In the genomic region with DNA sequence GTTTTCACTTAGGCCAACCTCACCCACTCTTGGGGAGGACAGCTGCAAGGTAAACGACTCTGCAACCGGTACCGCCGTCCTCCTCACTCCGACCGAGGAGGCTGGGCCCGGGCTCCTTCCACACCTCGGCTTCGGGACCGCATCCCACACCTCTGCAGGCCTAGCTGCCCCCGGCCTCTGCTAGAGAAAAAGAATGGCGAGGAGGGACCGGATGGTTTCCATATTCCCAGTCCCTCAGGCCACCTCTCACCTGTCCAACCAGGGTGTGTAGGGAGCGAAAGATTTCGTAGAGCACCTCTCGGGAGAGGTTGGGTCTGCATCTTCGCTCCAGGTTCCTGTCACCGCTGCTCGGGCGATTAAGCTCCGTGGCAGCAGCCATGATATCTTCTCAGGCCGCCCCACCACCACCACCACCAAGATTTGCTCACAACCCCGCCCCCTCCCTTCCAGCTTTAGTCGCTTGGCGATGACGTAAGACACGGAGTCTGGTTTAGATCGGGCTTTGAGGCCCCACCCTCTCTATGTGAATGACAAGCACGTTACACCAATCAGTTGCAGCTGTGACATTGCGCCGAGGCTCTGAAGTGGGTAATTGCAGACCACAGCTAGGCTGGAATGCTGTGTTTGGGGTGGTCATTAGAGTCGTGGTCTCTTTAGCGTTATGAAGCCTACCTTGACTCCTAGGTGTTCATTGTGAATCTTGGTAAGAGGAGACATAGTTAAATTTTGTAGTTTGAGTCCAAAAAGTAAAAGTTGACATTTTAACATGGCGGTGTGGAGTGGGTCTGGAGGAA, we compare ENCODE assay signal across 1 cellular context.
A peak's percentile ranks its signal among the peaks of the same experiment; 100 is the strongest.
TF ChIP-seq lines count a peak whose summit lies in the region.

A gene with protein sequence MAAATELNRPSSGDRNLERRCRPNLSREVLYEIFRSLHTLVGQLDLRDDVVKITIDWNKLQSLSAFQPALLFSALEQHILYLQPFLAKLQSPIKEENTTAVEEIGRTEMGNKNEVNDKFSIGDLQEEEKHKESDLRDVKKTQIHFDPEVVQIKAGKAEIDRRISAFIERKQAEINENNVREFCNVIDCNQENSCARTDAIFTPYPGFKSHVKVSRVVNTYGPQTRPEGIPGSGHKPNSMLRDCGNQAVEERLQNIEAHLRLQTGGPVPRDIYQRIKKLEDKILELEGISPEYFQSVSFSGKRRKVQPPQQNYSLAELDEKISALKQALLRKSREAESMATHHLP (minus strand): TSS at position 428 of the 794 bp plus-strand sequence. CDS start 49 bp downstream, at position 379.

TF ChIP-seq in K562, 482 proteins besides CTCF, POLR2A, EP300 and RAD21 (continued from another document and continues in another):
- TF ChIP-seq ZFP1 (CRISPR knock-in tag; IDR thresholded peaks at IDR 0.05) (no peak), ZNF253 (CRISPR knock-in tag; conservative IDR thresholded peaks at IDR 0.05) (no peak), STAG1 (CRISPR knock-in tag; IDR thresholded peaks at IDR 0.05; ENCODE audit: borderline replicate concordance) (no peak), NR2F6 (CRISPR knock-in tag; IDR thresholded peaks at IDR 0.05) (no peak), WHSC1 (IDR thresholded peaks at IDR 0.05; ENCODE audit: low read length) (no peak), FOXP1 (CRISPR knock-in tag; IDR thresholded peaks at IDR 0.05) (no peak), PBX2 (CRISPR knock-in tag; IDR thresholded peaks at IDR 0.05; ENCODE audit: low read depth) (peak; percentile 32; the same call in 1 of the 2 replicates), PBX2 (tag; conservative IDR thresholded peaks at IDR 0.05; ENCODE audit: low read depth) (peak; percentile 92), NCOA2 (IDR thresholded peaks at IDR 0.05; ENCODE audit: partially characterized antibody in 2 of 2) (no peak), LARP7 (IDR thresholded peaks at IDR 0.05) (no peak), SRF (CRISPR knock-in tag; IDR thresholded peaks at IDR 0.05) (no peak), UBTF (IDR thresholded peaks at IDR 0.05; ENCODE audit: borderline replicate concordance in 1 of 2, low read depth in 2 of 2, low read length in 2 of 2) (peak in 1 of 2 experiments; percentile 42; a peak in 1 of 4 replicates), VEZF1 (CRISPR knock-in tag; IDR thresholded peaks at IDR 0.05) (peak; percentile 86), RBM15 (IDR thresholded peaks at IDR 0.05; ENCODE audit: insufficient read depth, low read length) (no peak), ZNF785 (CRISPR knock-in tag; IDR thresholded peaks at IDR 0.05) (no peak), MEF2D (tag; conservative IDR thresholded peaks at IDR 0.05; ENCODE audit: low read depth) (no peak), CHD1 (IDR thresholded peaks at IDR 0.05; ENCODE audit: low read length) (no peak), NFXL1 (CRISPR knock-in tag; IDR thresholded peaks at IDR 0.05) (no peak), XRCC5 (IDR thresholded peaks at IDR 0.05; ENCODE audit: low read depth, low read length) (no peak), ZNF431 (CRISPR knock-in tag; IDR thresholded peaks at IDR 0.05) (no peak), ZNF561 (CRISPR knock-in tag; conservative IDR thresholded peaks at IDR 0.05) (no peak), ATF6 (CRISPR knock-in tag; IDR thresholded peaks at IDR 0.05) (no peak), ZNF740 (CRISPR knock-in tag; IDR thresholded peaks at IDR 0.05) (no peak), ZNF740 (tag; IDR thresholded peaks at IDR 0.05) (no peak), DIDO1 (tag; IDR thresholded peaks at IDR 0.05; ENCODE audit: low read depth) (no peak), BCOR (IDR thresholded peaks at IDR 0.05) (no peak), MCM3 (IDR thresholded peaks at IDR 0.05) (no peak), ZNF217 (CRISPR knock-in tag; IDR thresholded peaks at IDR 0.05) (no peak), E2F6 (IDR thresholded peaks at IDR 0.05; ENCODE audit: borderline replicate concordance in 1 of 2, extremely low read depth in 1 of 2, insufficient read depth in 1 of 2, insufficient read length in 1 of 2, low read depth in 1 of 2, low read length in 1 of 2, poor library complexity in 1 of 2, severe bottlenecking in 1 of 2) (no peak), LCOR (CRISPR knock-in tag; IDR thresholded peaks at IDR 0.05) (no peak)
- TF ChIP-seq, protein P1, sequence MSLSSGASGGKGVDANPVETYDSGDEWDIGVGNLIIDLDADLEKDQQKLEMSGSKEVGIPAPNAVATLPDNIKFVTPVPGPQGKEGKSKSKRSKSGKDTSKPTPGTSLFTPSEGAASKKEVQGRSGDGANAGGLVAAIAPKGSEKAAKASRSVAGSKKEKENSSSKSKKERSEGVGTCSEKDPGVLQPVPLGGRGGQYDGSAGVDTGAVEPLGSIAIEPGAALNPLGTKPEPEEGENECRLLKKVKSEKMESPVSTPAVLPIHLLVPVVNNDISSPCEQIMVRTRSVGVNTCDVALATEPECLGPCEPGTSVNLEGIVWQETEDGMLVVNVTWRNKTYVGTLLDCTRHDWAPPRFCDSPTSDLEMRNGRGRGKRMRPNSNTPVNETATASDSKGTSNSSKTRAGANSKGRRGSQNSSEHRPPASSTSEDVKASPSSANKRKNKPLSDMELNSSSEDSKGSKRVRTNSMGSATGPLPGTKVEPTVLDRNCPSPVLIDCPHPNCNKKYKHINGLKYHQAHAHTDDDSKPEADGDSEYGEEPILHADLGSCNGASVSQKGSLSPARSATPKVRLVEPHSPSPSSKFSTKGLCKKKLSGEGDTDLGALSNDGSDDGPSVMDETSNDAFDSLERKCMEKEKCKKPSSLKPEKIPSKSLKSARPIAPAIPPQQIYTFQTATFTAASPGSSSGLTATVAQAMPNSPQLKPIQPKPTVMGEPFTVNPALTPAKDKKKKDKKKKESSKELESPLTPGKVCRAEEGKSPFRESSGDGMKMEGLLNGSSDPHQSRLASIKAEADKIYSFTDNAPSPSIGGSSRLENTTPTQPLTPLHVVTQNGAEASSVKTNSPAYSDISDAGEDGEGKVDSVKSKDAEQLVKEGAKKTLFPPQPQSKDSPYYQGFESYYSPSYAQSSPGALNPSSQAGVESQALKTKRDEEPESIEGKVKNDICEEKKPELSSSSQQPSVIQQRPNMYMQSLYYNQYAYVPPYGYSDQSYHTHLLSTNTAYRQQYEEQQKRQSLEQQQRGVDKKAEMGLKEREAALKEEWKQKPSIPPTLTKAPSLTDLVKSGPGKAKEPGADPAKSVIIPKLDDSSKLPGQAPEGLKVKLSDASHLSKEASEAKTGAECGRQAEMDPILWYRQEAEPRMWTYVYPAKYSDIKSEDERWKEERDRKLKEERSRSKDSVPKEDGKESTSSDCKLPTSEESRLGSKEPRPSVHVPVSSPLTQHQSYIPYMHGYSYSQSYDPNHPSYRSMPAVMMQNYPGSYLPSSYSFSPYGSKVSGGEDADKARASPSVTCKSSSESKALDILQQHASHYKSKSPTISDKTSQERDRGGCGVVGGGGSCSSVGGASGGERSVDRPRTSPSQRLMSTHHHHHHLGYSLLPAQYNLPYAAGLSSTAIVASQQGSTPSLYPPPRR (CRISPR knock-in tag; IDR thresholded peaks at IDR 0.05; ENCODE audit: borderline replicate concordance) = no peak
- TF ChIP-seq, protein P2, sequence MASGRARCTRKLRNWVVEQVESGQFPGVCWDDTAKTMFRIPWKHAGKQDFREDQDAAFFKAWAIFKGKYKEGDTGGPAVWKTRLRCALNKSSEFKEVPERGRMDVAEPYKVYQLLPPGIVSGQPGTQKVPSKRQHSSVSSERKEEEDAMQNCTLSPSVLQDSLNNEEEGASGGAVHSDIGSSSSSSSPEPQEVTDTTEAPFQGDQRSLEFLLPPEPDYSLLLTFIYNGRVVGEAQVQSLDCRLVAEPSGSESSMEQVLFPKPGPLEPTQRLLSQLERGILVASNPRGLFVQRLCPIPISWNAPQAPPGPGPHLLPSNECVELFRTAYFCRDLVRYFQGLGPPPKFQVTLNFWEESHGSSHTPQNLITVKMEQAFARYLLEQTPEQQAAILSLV (tag; IDR thresholded peaks at IDR 0.05) = no peak
- TF ChIP-seq, protein P3, sequence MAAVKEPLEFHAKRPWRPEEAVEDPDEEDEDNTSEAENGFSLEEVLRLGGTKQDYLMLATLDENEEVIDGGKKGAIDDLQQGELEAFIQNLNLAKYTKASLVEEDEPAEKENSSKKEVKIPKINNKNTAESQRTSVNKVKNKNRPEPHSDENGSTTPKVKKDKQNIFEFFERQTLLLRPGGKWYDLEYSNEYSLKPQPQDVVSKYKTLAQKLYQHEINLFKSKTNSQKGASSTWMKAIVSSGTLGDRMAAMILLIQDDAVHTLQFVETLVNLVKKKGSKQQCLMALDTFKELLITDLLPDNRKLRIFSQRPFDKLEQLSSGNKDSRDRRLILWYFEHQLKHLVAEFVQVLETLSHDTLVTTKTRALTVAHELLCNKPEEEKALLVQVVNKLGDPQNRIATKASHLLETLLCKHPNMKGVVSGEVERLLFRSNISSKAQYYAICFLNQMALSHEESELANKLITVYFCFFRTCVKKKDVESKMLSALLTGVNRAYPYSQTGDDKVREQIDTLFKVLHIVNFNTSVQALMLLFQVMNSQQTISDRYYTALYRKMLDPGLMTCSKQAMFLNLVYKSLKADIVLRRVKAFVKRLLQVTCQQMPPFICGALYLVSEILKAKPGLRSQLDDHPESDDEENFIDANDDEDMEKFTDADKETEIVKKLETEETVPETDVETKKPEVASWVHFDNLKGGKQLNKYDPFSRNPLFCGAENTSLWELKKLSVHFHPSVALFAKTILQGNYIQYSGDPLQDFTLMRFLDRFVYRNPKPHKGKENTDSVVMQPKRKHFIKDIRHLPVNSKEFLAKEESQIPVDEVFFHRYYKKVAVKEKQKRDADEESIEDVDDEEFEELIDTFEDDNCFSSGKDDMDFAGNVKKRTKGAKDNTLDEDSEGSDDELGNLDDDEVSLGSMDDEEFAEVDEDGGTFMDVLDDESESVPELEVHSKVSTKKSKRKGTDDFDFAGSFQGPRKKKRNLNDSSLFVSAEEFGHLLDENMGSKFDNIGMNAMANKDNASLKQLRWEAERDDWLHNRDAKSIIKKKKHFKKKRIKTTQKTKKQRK (IDR thresholded peaks at IDR 0.05; ENCODE audit: borderline replicate concordance, low read depth, low read length) = no peak
